In genomic region chr6:16038938-16039337, GRCh38 we compare ENCODE assay signal across 23 cellular contexts.
DNase-seq lines count a peak whose midpoint lies in the region; ATAC-seq, FAIRE-seq and TF ChIP-seq lines count a peak whose summit lies in the region.
"Had no signal": no experiment of that assay in that cellular context is flagged by ENCODE, and none has a peak within 500 bp of the region (broad histone marks: within the 10 kb centered on the region; RNA-seq: fewer than 3 reads in every experiment).

No MANE protein-coding gene starts in this region.

- ATAC-seq in GM12878 (peak; percentile 15; the same call in 2 of the 3 replicates), HG02981 (IDR thresholded peaks at IDR 0.05; ENCODE audit: unreplicated experiment) (no peak)
- ATAC-seq: A549; CD8-positive, alpha-beta T cell had no signal

- BruUV-seq in GM12878 (replicated peaks; lab: Mats Ljungman, UMichigan) = no TSS peak

- no peaks in the 10 kb centered on the region for H3K36me3 ChIP-seq in Loucy (ENCODE audit: insufficient read depth, low read length)
- H3K36me3 ChIP-seq in GM12878 (ENCODE audit: control insufficient read depth in 2 of 2, insufficient read depth in 2 of 2, low read length in 1 of 2) = no peaks in the 10 kb centered on the region
- H3K36me3 ChIP-seq: HAP-1 had no signal

- H3K4me2 ChIP-seq in Loucy (ENCODE audit: low read depth, low read length, poor library complexity, severe bottlenecking) = peak overlapping the region; percentile 34
- no peak overlapping the region for H3K4me2 ChIP-seq in GM12878 (ENCODE audit: control insufficient read depth, insufficient read depth)
- H3K4me2 ChIP-seq: A549 had no signal

- H2AFZ ChIP-seq in Loucy (ENCODE audit: low read length) (no peak overlapping the region), GM12878 (ENCODE audit: control insufficient read depth, low read depth, low read length) (no peak overlapping the region)

- TF ChIP-seq CTCF in Loucy (conservative IDR thresholded peaks at IDR 0.05; ENCODE audit: low read length) (no peak), GM12878 (IDR thresholded peaks at IDR 0.05 in 2 of 3, conservative IDR thresholded peaks at IDR 0.05 in 1 of 3; ENCODE audit: control insufficient read depth in 2 of 3, extremely low read depth in 1 of 3, insufficient read depth in 1 of 3, low read depth in 3 of 3, low read length in 3 of 3) (no peak)

- SMC1A ChIA-PET in GM12878 (lab: Charles Lee; ENCODE audit: uncharacterized antibody, unreplicated experiment) = interaction anchor here (1.1 to 1.2 kb wide), 2 partner anchors 266 to 303 kb away, joined by 3 read pairs; no protein-coding TSS in a partner anchor

- FAIRE-seq in GM12878 (lab: Jason Lieb, UNC) = no peak
- FAIRE-seq: A549, D721Med, H54 had no signal

- H4K20me1 ChIP-seq in Loucy (ENCODE audit: insufficient read depth, low read length, poor library complexity, severe bottlenecking) (no peaks in the 10 kb centered on the region), GM12878 (ENCODE audit: control insufficient read depth, insufficient read depth) (no peaks in the 10 kb centered on the region)

- H3K9ac ChIP-seq in Loucy (ENCODE audit: low read depth, low read length, poor library complexity, severe bottlenecking) (no peak overlapping the region), GM12878 (ENCODE audit: control insufficient read depth, insufficient read depth, low read length) (no peak overlapping the region)

- RAD21 ChIA-PET in GM12878 (lab: Charles Lee; ENCODE audit: unreplicated experiment) = interaction anchor here (1.4 kb wide), 1 partner anchor 133 kb away, joined by 3 read pairs; no protein-coding TSS in a partner anchor

- no peaks in the 10 kb centered on the region for H3K9me2 ChIP-seq in Loucy (replicated peaks; ENCODE audit: low read depth, low read length)

- H3K4me1 ChIP-seq in Loucy (ENCODE audit: insufficient read depth, low read length, poor library complexity, severe bottlenecking) = peaks cover 10% of the 10 kb centered on the region
- H3K4me1 ChIP-seq in GM12878 (ENCODE audit: control insufficient read depth, insufficient read depth, low read length) = peaks cover 22% of the 10 kb centered on the region
- H3K4me1 ChIP-seq: A549, HAP-1 had no signal

- TF ChIP-seq EP300 in GM12878 (IDR thresholded peaks at IDR 0.05; ENCODE audit: borderline replicate concordance in 1 of 2, control insufficient read depth in 1 of 2, low read depth in 2 of 2, low read length in 2 of 2) = no peak

- TF ChIP-seq RAD21 in GM12878 (IDR thresholded peaks at IDR 0.05; ENCODE audit: insufficient read depth, low read depth, low read length) = no peak

- H3K4me3 ChIP-seq in Loucy (ENCODE audit: low read length, poor library complexity, severe bottlenecking) (no peak overlapping the region), GM12878 (no peak overlapping the region)
- H3K4me3 ChIP-seq: A549, HAP-1 had no signal

- in situ Hi-C loops in GM12878 (cut with MboI) = no loop called here

- peak; percentile 19 for DNase-seq in CD1c-positive myeloid dendritic cell (ENCODE audit: extremely low spot score)
- DNase-seq in GM12878 (ENCODE audit: low read depth, low spot score) = no peak
- no peak for DNase-seq in COLO829 (ENCODE audit: low spot score)
- DNase-seq in SKM-1 (lab: John Stamatoyannopoulos, UW; ENCODE audit: unreplicated experiment) = no peak
- no peak for DNase-seq in stimulated activated naive CD4-positive, alpha-beta T cell treated with Interleukin-2 at 50 U/mL for 16 hours (lab: John Stamatoyannopoulos, UW)
- DNase-seq: 8988T; ACHN; AML-193; C1 segment of cervical spinal cord; CD4-positive, CD25-positive, alpha-beta regulatory T cell; CD8-positive, alpha-beta T cell; DMS 273 treated with DMSO at 0.1 percent for 48 hours; DMS79; EL; GDM1; GOT3; HFFc6 had no signal

- no peak for TF ChIP-seq POLR2A in GM12878 (IDR thresholded peaks at IDR 0.05; ENCODE audit: low read depth, low read length)

- POLR2A ChIA-PET in GM12878 (lab: Charles Lee) = no interaction called here

- H3K79me2 ChIP-seq in Loucy (ENCODE audit: insufficient read depth, low read length) (no peaks in the 10 kb centered on the region), GM12878 (ENCODE audit: control insufficient read depth, insufficient read depth, low read length) (no peaks in the 10 kb centered on the region)

- CTCF ChIA-PET in GM12878 (lab: Yijun Ruan, JAX) = no interaction called here

- H3K27me3 ChIP-seq in Loucy (ENCODE audit: insufficient read depth, low read length, poor library complexity, severe bottlenecking) (no peaks in the 10 kb centered on the region), GM12878 (replicated peaks in 1 of 2; ENCODE audit: control insufficient read depth in 2 of 2, insufficient read depth in 2 of 2, low read length in 1 of 2) (no peaks in the 10 kb centered on the region)

- WGBS in GM12878 (ENCODE audit: insufficient coverage, insufficient replicate concordance, low lambda C conversion rate, missing lambda C conversion rate) = 0% methylated on average over 2 of the region's 2 CpGs

- H3K9me3 ChIP-seq in Loucy (ENCODE audit: insufficient read depth, low read depth, low read length) (no peaks in the 10 kb centered on the region), GM12878 (replicated peaks; ENCODE audit: control insufficient read depth, insufficient read depth, low read length) (no peaks in the 10 kb centered on the region; the same call in 2 of the 3 replicates)
- H3K9me3 ChIP-seq: A549 had no signal

- no peaks in the 10 kb centered on the region for H3F3A ChIP-seq in Loucy (ENCODE audit: low read depth)

- intact Hi-C loops in GM12878 (cut with micrococcal nuclease; ENCODE audit: unreplicated experiment) = no loop called here

- H3K27ac ChIP-seq in GM12878 (ENCODE audit: control insufficient read depth, insufficient read depth) = no peak overlapping the region
- H3K27ac ChIP-seq: A549 had no signal

TF ChIP-seq in GM12878, 131 proteins besides CTCF, POLR2A, EP300 and RAD21 (continues in another document):
- TF ChIP-seq ATF7 (IDR thresholded peaks at IDR 0.05; ENCODE audit: low read depth) (0 out of 2 replicates have a peak, but pooled peaks have one; percentile 32), DPF2 (IDR thresholded peaks at IDR 0.05) (peak; percentile 21; the same call in 1 of the 2 replicates), BCL3 (IDR thresholded peaks at IDR 0.05; ENCODE audit: borderline replicate concordance, insufficient read depth, low read depth, low read length, poor library complexity, severe bottlenecking) (no peak), IKZF1 (conservative IDR thresholded peaks at IDR 0.05) (peak; percentile 49; the same call in 1 of the 2 replicates), IRF4 (IDR thresholded peaks at IDR 0.05; ENCODE audit: low read depth, low read length) (no peak), GATAD2B (conservative IDR thresholded peaks at IDR 0.05; ENCODE audit: low read depth) (0 out of 2 replicates have a peak, but pooled peaks have one; percentile 26), ZBTB40 (IDR thresholded peaks at IDR 0.05; ENCODE audit: borderline replicate concordance) (peak; percentile 82; the same call in 1 of the 2 replicates), IKZF2 (IDR thresholded peaks at IDR 0.05) (peak; percentile 64 to 65; a peak in 2 of 4 replicates), SPI1 (IDR thresholded peaks at IDR 0.05; ENCODE audit: borderline replicate concordance, insufficient read depth, low read depth, low read length) (peak; percentile 71)
